ENCODE assay signal across 18 cellular contexts in genomic region chr21:15433091-15433490, GRCh38.
DNase-seq lines count a peak whose midpoint lies in the region; ATAC-seq, FAIRE-seq and TF ChIP-seq lines count a peak whose summit lies in the region.
"Had no signal": no experiment of that assay in that cellular context is flagged by ENCODE, and none has a peak within 500 bp of the region (broad histone marks: within the 10 kb centered on the region; RNA-seq: fewer than 3 reads in every experiment).

No MANE protein-coding gene starts in this region.

- POLR2A ChIA-PET in HepG2 (lab: Yijun Ruan, JAX), result no interaction called here

- no peak overlapping the region for H3K27ac ChIP-seq in HepG2 (ENCODE audit: extremely low read length, insufficient read depth, low read length)

- H3K79me2 ChIP-seq in HepG2 (ENCODE audit: insufficient read depth, low read length), result peaks cover 11% of the 10 kb centered on the region

- no peak overlapping the region for H2AFZ ChIP-seq in HepG2 (ENCODE audit: low read length)

- ATAC-seq in HepG2, result no peak

- H3K9ac ChIP-seq in HepG2 (ENCODE audit: insufficient read depth, low read depth, low read length), result no peak overlapping the region

- no peaks in the 10 kb centered on the region for H3K36me3 ChIP-seq in HepG2 (replicated peaks in 1 of 2; ENCODE audit: control insufficient read depth in 1 of 2, insufficient read depth in 2 of 2, low read length in 2 of 2)
- H3K36me3 ChIP-seq: HAP-1 had no signal

- no peak for TF ChIP-seq RAD21 in HepG2 (CRISPR knock-in tag; IDR thresholded peaks at IDR 0.05)

- H3K9me3 ChIP-seq in HepG2 (ENCODE audit: low read length), result peaks cover 9% of the 10 kb centered on the region
- H3K9me3 ChIP-seq: HAP-1 had no signal

- 63% methylated on average over 4 of the region's 4 CpGs for WGBS in HepG2 (ENCODE audit: low lambda C conversion rate)

- no peaks in the 10 kb centered on the region for H4K20me1 ChIP-seq in HepG2 (ENCODE audit: insufficient read depth, low read length)

- 0 out of 2 replicates have a peak overlapping the region, but pooled peaks have one; percentile 13 for H3K4me2 ChIP-seq in HepG2 (ENCODE audit: low read depth, low read length)

- peaks cover 66% of the 10 kb centered on the region for H3K4me1 ChIP-seq in HepG2 (ENCODE audit: insufficient read depth, low read length)
- H3K4me1 ChIP-seq: HAP-1 had no signal

- DNase-seq in M059J (ENCODE audit: low read depth) (peak; percentile 19), astrocyte of the hippocampus (ENCODE audit: low read depth, low spot score) (peak; percentile 86), HepG2 (ENCODE audit: low spot score) (no peak), renal cortical epithelial cell (ENCODE audit: low read depth) (peak; percentile 80), nucleus accumbens (lab: John Stamatoyannopoulos, UW) (no peak), D341Med (ENCODE audit: low spot score) (no peak), NCI-H446 treated with DMSO at 0.1 percent for 48 hours (lab: John Stamatoyannopoulos, UW) (no peak)
- DNase-seq: C1 segment of cervical spinal cord; CD4-positive, alpha-beta T cell; DMS153; DND-41; GDM1 had no signal

- TF ChIP-seq CTCF in HepG2 (CRISPR knock-in tag; IDR thresholded peaks at IDR 0.05), result no peak

- CTCF ChIA-PET in HepG2 (lab: Yijun Ruan, JAX; ENCODE audit: low intra/inter-chr PET ratio, low total read pairs), result no interaction called here

- no peak overlapping the region for H3K4me3 ChIP-seq in HepG2 (replicated peaks in 1 of 3; ENCODE audit: insufficient read depth in 1 of 3, low read depth in 2 of 3, low read length in 3 of 3)
- H3K4me3 ChIP-seq: HAP-1 had no signal

- BruUV-seq in HepG2 (replicated peaks; lab: Mats Ljungman, UMichigan), result no TSS peak

- no peak for FAIRE-seq in HepG2 (lab: Jason Lieb, UNC)
- FAIRE-seq: A204.1, D721Med, GM12892, GM19239, H1 had no signal

- TF ChIP-seq POLR2A in HepG2 (IDR thresholded peaks at IDR 0.05; ENCODE audit: insufficient read depth in 1 of 2, low read depth in 2 of 2, low read length in 2 of 2), result no peak

- in situ Hi-C loops in HepG2 (cut with HindIII; ENCODE audit: extremely low pct_ligation_motif_present, low pct_unique_long_range_greater_than_20kb), result no loop called here

- intact Hi-C loops in HepG2 (cut with micrococcal nuclease; ENCODE audit: unreplicated experiment), result no loop called here

- TF ChIP-seq EP300 in HepG2 (IDR thresholded peaks at IDR 0.05; ENCODE audit: low read depth in 2 of 2, low read length in 2 of 2) (no peak), HepG2 (CRISPR knock-in tag; IDR thresholded peaks at IDR 0.05; ENCODE audit: borderline replicate concordance) (no peak)

- no peaks in the 10 kb centered on the region for H3K27me3 ChIP-seq in HepG2 (ENCODE audit: control insufficient read depth in 1 of 2, insufficient read depth in 2 of 2, low read length in 2 of 2)

TF ChIP-seq in HepG2, 621 proteins besides CTCF, POLR2A, EP300 and RAD21:
- TF ChIP-seq FOXK2 (IDR thresholded peaks at IDR 0.05), result no peak
- TF ChIP-seq BCL6 (CRISPR knock-in tag; IDR thresholded peaks at IDR 0.05), result peak; percentile 54; the same call in 1 of the 2 replicates
TF ChIP-seq in HepG2: peak in this region for 1.

Comparison
In these comparisons a context has a peak if more than half of its experiments do, and no peak if none do; other contexts are left out.
1. DNase-seq: peak in M059J (single experiment), astrocyte of the hippocampus (single experiment) and renal cortical epithelial cell (single experiment); none in HepG2 (single experiment), nucleus accumbens (0 of 56), D341Med (single experiment) and NCI-H446 treated with DMSO at 0.1 percent for 48 hours (single experiment).